10 cellular contexts compared by ENCODE assay signal in genomic region chr1:6960291-6960758, GRCh38.
DNase-seq lines count a peak whose midpoint lies in the region; ATAC-seq and TF ChIP-seq lines count a peak whose summit lies in the region.
"Had no signal": no experiment of that assay in that cellular context is flagged by ENCODE, and none has a peak within 500 bp of the region (broad histone marks: within the 10 kb centered on the region; RNA-seq: fewer than 3 reads in every experiment).

No MANE protein-coding gene starts in this region.

- H3K4me1 Mint-ChIP-seq in natural killer cell treated with Interleukin-12 subunit alpha and Interleukin-12 subunit beta and Interleukin-15 and Interleukin-18, amount 100 ng/mL, for 72 hours (ENCODE audit: low read depth in 2 of 2) = peaks cover 0 to 5% of the 10 kb centered on the region in 2 donors
- H3K4me1 Mint-ChIP-seq in natural killer cell = peaks cover 0 to 17% of the 10 kb centered on the region in 2 donors
- peaks cover 18% of the 10 kb centered on the region for H3K4me1 Mint-ChIP-seq in activated CD8-positive, alpha-beta T cell treated with anti-CD3 and anti-CD28 coated beads for 36 hours (ENCODE audit: low read depth)

- H3K27me3 Mint-ChIP-seq in natural killer cell treated with Interleukin-12 subunit alpha and Interleukin-12 subunit beta and Interleukin-15 and Interleukin-18, amount 100 ng/mL, for 72 hours = peaks cover 26 to 29% of the 10 kb centered on the region in 2 donors
- H3K27me3 Mint-ChIP-seq in natural killer cell (ENCODE audit: low read depth in 2 of 2) = peaks cover 27 to 38% of the 10 kb centered on the region in 2 donors
- H3K27me3 Mint-ChIP-seq in activated CD8-positive, alpha-beta T cell treated with anti-CD3 and anti-CD28 coated beads for 36 hours = peaks cover 20% of the 10 kb centered on the region

- TF ChIP-seq POLR2A in GM18505 (IDR thresholded peaks at IDR 0.05; ENCODE audit: borderline replicate concordance, extremely low read depth, insufficient read depth, insufficient read length) = no peak

- TF ChIP-seq CTCF in natural killer cell (IDR thresholded peaks at IDR 0.05) = no peak
- 0 out of 2 replicates have a peak, but pooled peaks have one; percentile 4 for TF ChIP-seq CTCF in WERI-Rb-1 (IDR thresholded peaks at IDR 0.05; ENCODE audit: low read depth, low read length)
- no peak for TF ChIP-seq CTCF in activated CD8-positive, alpha-beta T cell treated with anti-CD3 and anti-CD28 coated beads for 36 hours (IDR thresholded peaks at IDR 0.05)
- TF ChIP-seq CTCF in lower lobe of right lung (IDR thresholded peaks at IDR 0.05) = no peak

- H3K4me3 Mint-ChIP-seq in natural killer cell treated with Interleukin-12 subunit alpha and Interleukin-12 subunit beta and Interleukin-15 and Interleukin-18, amount 100 ng/mL, for 72 hours = no peak overlapping the region
- H3K4me3 Mint-ChIP-seq in natural killer cell = no peak overlapping the region
- H3K4me3 Mint-ChIP-seq in activated CD8-positive, alpha-beta T cell treated with anti-CD3 and anti-CD28 coated beads for 36 hours = no peak overlapping the region

- H3K27ac ChIP-seq in WERI-Rb-1 (peak overlapping the region; percentile 88), right cardiac atrium (ENCODE audit: low read length) (peak overlapping the region; percentile 7), lower lobe of right lung (no peak overlapping the region)
- H3K27ac ChIP-seq: upper lobe of left lung had no signal

- intact Hi-C loops in natural killer cell (cut with micrococcal nuclease) (no loop called here), right cardiac atrium (cut with DNase I) (no loop called here), lower lobe of right lung (cut with DNase I) (no loop called here)
- intact Hi-C loops in activated CD8-positive, alpha-beta T cell treated with anti-CD3 and anti-CD28 coated beads for 36 hours (cut with micrococcal nuclease) = no loop called here

- H3K27ac Mint-ChIP-seq in natural killer cell treated with Interleukin-12 subunit alpha and Interleukin-12 subunit beta and Interleukin-15 and Interleukin-18, amount 100 ng/mL, for 72 hours = no peak overlapping the region
- H3K27ac Mint-ChIP-seq in natural killer cell = no peak overlapping the region
- H3K27ac Mint-ChIP-seq in activated CD8-positive, alpha-beta T cell treated with anti-CD3 and anti-CD28 coated beads for 36 hours = no peak overlapping the region

- no peaks in the 10 kb centered on the region for H3K36me3 Mint-ChIP-seq in natural killer cell treated with Interleukin-12 subunit alpha and Interleukin-12 subunit beta and Interleukin-15 and Interleukin-18, amount 100 ng/mL, for 72 hours
- no peaks in the 10 kb centered on the region for H3K36me3 Mint-ChIP-seq in natural killer cell
- no peaks in the 10 kb centered on the region for H3K36me3 Mint-ChIP-seq in activated CD8-positive, alpha-beta T cell treated with anti-CD3 and anti-CD28 coated beads for 36 hours (ENCODE audit: low read depth)

- H3K36me3 ChIP-seq in WERI-Rb-1 (no peaks in the 10 kb centered on the region), lower lobe of right lung (no peaks in the 10 kb centered on the region)
- H3K36me3 ChIP-seq: upper lobe of left lung had no signal

- H3K9me3 Mint-ChIP-seq in natural killer cell treated with Interleukin-12 subunit alpha and Interleukin-12 subunit beta and Interleukin-15 and Interleukin-18, amount 100 ng/mL, for 72 hours = no peaks in the 10 kb centered on the region
- H3K9me3 Mint-ChIP-seq in natural killer cell = no peaks in the 10 kb centered on the region
- no peaks in the 10 kb centered on the region for H3K9me3 Mint-ChIP-seq in activated CD8-positive, alpha-beta T cell treated with anti-CD3 and anti-CD28 coated beads for 36 hours

- POLR2A ChIA-PET in activated CD8-positive, alpha-beta T cell treated with anti-CD3 and anti-CD28 coated beads for 36 hours (lab: Charles Lee) = no interaction called here

- WGBS in right cardiac atrium = 12% methylated on average over 12 of the region's 12 CpGs

- H3K9me3 ChIP-seq in WERI-Rb-1 (ENCODE audit: severe bottlenecking) (no peaks in the 10 kb centered on the region), right cardiac atrium (ENCODE audit: control insufficient read depth, low read length) (no peaks in the 10 kb centered on the region), lower lobe of right lung (no peaks in the 10 kb centered on the region)
- H3K9me3 ChIP-seq: upper lobe of left lung had no signal

- H3K27me3 ChIP-seq in WERI-Rb-1 (ENCODE audit: insufficient read depth, low read depth, severe bottlenecking) (no peaks in the 10 kb centered on the region), right cardiac atrium (ENCODE audit: control insufficient read depth, insufficient read depth) (no peaks in the 10 kb centered on the region), lower lobe of right lung (ENCODE audit: low read depth) (peaks cover 26% of the 10 kb centered on the region)

- H3K4me3 ChIP-seq in WERI-Rb-1 (ENCODE audit: low read depth, low read length) (no peak overlapping the region), right cardiac atrium (ENCODE audit: low read length) (no peak overlapping the region), lower lobe of right lung (no peak overlapping the region)
- H3K4me3 ChIP-seq: upper lobe of left lung had no signal

- no peak for ATAC-seq in natural killer cell treated with Interleukin-12 subunit alpha and Interleukin-12 subunit beta and Interleukin-15 and Interleukin-18, amount 100 ng/mL, for 72 hours
- no peak for ATAC-seq in natural killer cell
- ATAC-seq in right cardiac atrium = peak; percentile 14 to 38
- ATAC-seq in HG02981 (IDR thresholded peaks at IDR 0.05; ENCODE audit: unreplicated experiment) = no peak
- ATAC-seq in activated CD8-positive, alpha-beta T cell treated with anti-CD3 and anti-CD28 coated beads for 36 hours = no peak
- no peak for ATAC-seq in lower lobe of right lung
- no peak for ATAC-seq in GM18505 (IDR thresholded peaks at IDR 0.05; ENCODE audit: unreplicated experiment)

- peak; percentile 57 for DNase-seq in natural killer cell treated with Interleukin-12 subunit alpha and Interleukin-12 subunit beta and Interleukin-15 and Interleukin-18, amount 100 ng/mL, for 72 hours (ENCODE audit: low spot score)
- DNase-seq in natural killer cell (no peak), WERI-Rb-1 (peak; percentile 70), right cardiac atrium (peak; percentile 61 to 82 (median 76)), lower lobe of right lung (no peak)
- no peak for DNase-seq in activated CD8-positive, alpha-beta T cell treated with anti-CD3 and anti-CD28 coated beads for 36 hours
- DNase-seq: SHP77 treated with DMSO at 0.1 percent for 48 hours, upper lobe of left lung had no signal

- CTCF ChIA-PET in activated CD8-positive, alpha-beta T cell treated with anti-CD3 and anti-CD28 coated beads for 36 hours (lab: Charles Lee) = interaction anchor here (1.5 kb wide), 1 partner anchor 82 kb away, joined by 4 read pairs; no protein-coding TSS in a partner anchor

- H3K4me1 ChIP-seq in right cardiac atrium (ENCODE audit: control insufficient read depth, insufficient read depth, low read length) = no peaks in the 10 kb centered on the region
- H3K4me1 ChIP-seq in lower lobe of right lung = peaks cover 4% of the 10 kb centered on the region

Comparison
In these comparisons a context has a peak if more than half of its experiments do, and no peak if none do; other contexts are left out.
1. DNase-seq: peak in natural killer cell treated with Interleukin-12 subunit alpha and Interleukin-12 subunit beta and Interleukin-15 and Interleukin-18, amount 100 ng/mL, for 72 hours (single experiment), WERI-Rb-1 (single experiment) and right cardiac atrium (3 of 3); none in natural killer cell (single experiment), activated CD8-positive, alpha-beta T cell treated with anti-CD3 and anti-CD28 coated beads for 36 hours (single experiment) and lower lobe of right lung (single experiment).
2. ATAC-seq: peak in right cardiac atrium (2 of 2); none in natural killer cell treated with Interleukin-12 subunit alpha and Interleukin-12 subunit beta and Interleukin-15 and Interleukin-18, amount 100 ng/mL, for 72 hours (0 of 2), natural killer cell (0 of 3), HG02981 (single experiment), activated CD8-positive, alpha-beta T cell treated with anti-CD3 and anti-CD28 coated beads for 36 hours (single experiment), lower lobe of right lung (0 of 2) and GM18505 (single experiment).